Comparison of ENCODE assay signal across 1 cellular context in the genomic region with DNA sequence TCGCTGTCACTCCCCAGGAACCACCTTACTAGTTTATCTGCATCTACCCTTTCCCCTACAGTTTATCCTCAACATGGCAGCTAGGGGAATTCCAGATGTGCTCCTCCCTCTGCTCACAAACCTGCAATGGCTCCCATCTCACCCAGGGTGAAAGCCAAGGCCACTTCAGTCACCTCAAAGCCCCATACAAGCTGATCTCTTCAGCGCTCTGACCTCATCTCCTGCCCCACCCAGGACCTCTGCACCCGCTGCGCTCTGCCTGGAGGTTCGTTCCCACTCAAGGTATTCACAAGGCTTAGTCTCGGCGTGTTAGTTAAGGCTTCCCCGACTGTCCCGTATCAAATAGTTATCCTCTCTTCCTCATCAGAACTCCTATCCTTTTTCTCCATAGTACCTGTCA.
TF ChIP-seq lines count a peak whose summit lies in the region.

No MANE protein-coding gene starts in this region.

TF ChIP-seq in HEK293, 187 proteins besides CTCF, POLR2A, EP300 and RAD21 (continued from another document):
- TF ChIP-seq ZNF701 (tag by site-specific recombination; IDR thresholded peaks at IDR 0.05) (peak; percentile 62; the same call in 1 of the 2 replicates), ZNF561 (tag by site-specific recombination; IDR thresholded peaks at IDR 0.05; ENCODE audit: borderline replicate concordance) (no peak)
